11 cellular contexts compared by ENCODE assay signal in the genomic region with DNA sequence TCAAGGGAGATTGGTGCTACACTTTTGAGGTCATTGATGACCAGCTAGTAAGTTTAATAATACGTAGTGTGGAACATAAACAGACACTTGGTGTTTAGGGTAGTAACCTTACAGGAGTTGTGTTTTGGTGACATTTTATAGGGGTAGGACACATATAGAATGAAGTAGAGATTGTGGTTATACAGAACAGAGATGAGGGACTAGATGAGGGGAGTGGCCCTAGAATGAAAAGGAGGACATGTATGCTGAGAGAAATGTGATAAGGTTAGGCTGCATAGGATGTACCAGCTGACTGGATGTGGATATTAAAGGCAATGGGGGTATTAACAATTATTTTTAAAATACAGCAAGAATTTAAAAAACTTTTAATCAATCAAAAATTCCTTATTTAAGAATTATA. TPM values are rescaled to one million over a fixed set of nuclear protein-coding genes. Genes with fewer than 3 reads are reported as not detected.
DNase-seq lines count a peak whose midpoint lies in the region; ATAC-seq, FAIRE-seq and TF ChIP-seq lines count a peak whose summit lies in the region.
"Had no signal": no experiment of that assay in that cellular context is flagged by ENCODE, and none has a peak within 500 bp of the region (broad histone marks: within the 10 kb centered on the region; RNA-seq: fewer than 3 reads in every experiment).

No MANE protein-coding gene starts in this region.

- no peak for FAIRE-seq in K562 (lab: Jason Lieb, UNC)

- CTCF ChIA-PET in K562 (lab: Yijun Ruan, JAX; ENCODE audit: low intra/inter-chr PET ratio) = no interaction called here

- peak overlapping the region; percentile 28; the same call in 1 of the 2 replicates for H3K4me2 ChIP-seq in DND-41 (ENCODE audit: insufficient read depth, low read length)
- H3K4me2 ChIP-seq in K562 (ENCODE audit: insufficient read depth, low read length) = peak overlapping the region; percentile 28; the same call in 1 of the 2 replicates
- H3K4me2 ChIP-seq: neural progenitor cell had no signal

- no peak overlapping the region for H3K9ac ChIP-seq in DND-41 (ENCODE audit: low read depth, low read length)
- no peak overlapping the region for H3K9ac ChIP-seq in K562 (ENCODE audit: insufficient read depth in 1 of 2, low read depth in 2 of 2, low read length in 2 of 2)
- H3K9ac ChIP-seq: neural progenitor cell had no signal

- TF ChIP-seq CTCF in DND-41 (IDR thresholded peaks at IDR 0.05; ENCODE audit: borderline replicate concordance, extremely low read depth, low read length, poor library complexity, severe bottlenecking) (no peak), K562 (IDR thresholded peaks at IDR 0.05 in 2 of 3, conservative IDR thresholded peaks at IDR 0.05 in 1 of 3; ENCODE audit: insufficient read depth in 2 of 3, low read depth in 1 of 3, low read length in 3 of 3) (no peak), gastrocnemius medialis (IDR thresholded peaks at IDR 0.05 in 4 of 5, conservative IDR thresholded peaks at IDR 0.05 in 1 of 5) (no peak)

- peaks cover 9% of the 10 kb centered on the region for H3K9me1 ChIP-seq in K562 (ENCODE audit: control insufficient read depth, insufficient read depth, low read length)

- H3K27ac ChIP-seq in DND-41 (ENCODE audit: low read length) (no peak overlapping the region), K562 (ENCODE audit: extremely low read depth, low read depth, low read length) (no peak overlapping the region), gastrocnemius medialis (peak overlapping the region; percentile 96 to 99 (median 97))
- H3K27ac ChIP-seq: neural progenitor cell had no signal

- no peak overlapping the region for H2AFZ ChIP-seq in DND-41 (ENCODE audit: low read depth, low read length)
- no peak overlapping the region for H2AFZ ChIP-seq in K562 (ENCODE audit: low read depth, low read length)
- H2AFZ ChIP-seq: neural progenitor cell had no signal

- POLR2A ChIA-PET in K562 (lab: Yijun Ruan, JAX) = interaction anchor here (0.7 to 1.2 kb wide), 3 partner anchors 9 to 118 kb away, joined by 3 to 4 read pairs (median 3); no protein-coding TSS in a partner anchor

- no peak for TF ChIP-seq RAD21 in K562 (CRISPR knock-in tag; conservative IDR thresholded peaks at IDR 0.05 in 1 of 2, IDR thresholded peaks at IDR 0.05 in 1 of 2)

- ATAC-seq in DND-41 (ENCODE audit: insufficient read depth, low read depth) = peak; percentile 56
- ATAC-seq in K562 = peak; percentile 49
- ATAC-seq in gastrocnemius medialis = no peak
- ATAC-seq in activated CD4-positive, CD25-positive, alpha-beta regulatory T cell treated with anti-CD3 and anti-CD28 coated beads, Interleukin-2, amount 50 U/mL, for 24 hours = no peak
- ATAC-seq: Panc1 had no signal

- H3K27me3 ChIP-seq in DND-41 (ENCODE audit: insufficient read depth, low read length, poor library complexity) (no peaks in the 10 kb centered on the region), K562 (ENCODE audit: control insufficient read depth in 2 of 2, insufficient read depth in 2 of 2, low read length in 2 of 2) (no peaks in the 10 kb centered on the region), gastrocnemius medialis (no peaks in the 10 kb centered on the region)
- H3K27me3 ChIP-seq: neural progenitor cell had no signal

- TF ChIP-seq POLR2A in K562 (conservative IDR thresholded peaks at IDR 0.05) (no peak; the same call in 1 of the 2 replicates), gastrocnemius medialis (IDR thresholded peaks at IDR 0.05) (no peak)

- H3K4me1 ChIP-seq in DND-41 (ENCODE audit: insufficient read depth, low read length) (peaks cover 94% of the 10 kb centered on the region), K562 (replicated peaks in 1 of 2; ENCODE audit: control insufficient read depth in 2 of 2, insufficient read depth in 2 of 2, low read length in 2 of 2) (peaks cover 14 to 40% of the 10 kb centered on the region in 2 experiments), gastrocnemius medialis (peaks cover 83 to 96% of the 10 kb centered on the region in 2 donors)

- H3K4me3 ChIP-seq in DND-41 (ENCODE audit: low read depth in 1 of 2, low read length in 2 of 2) (no peak overlapping the region), K562 (no peak overlapping the region), gastrocnemius medialis (peak overlapping the region in 3 of 4 donors; percentile 2 to 33 (median 28))
- H3K4me3 ChIP-seq: neural progenitor cell had no signal

- DNase-seq in DND-41 = no peak
- DNase-seq in NAMALWA (ENCODE audit: low spot score) = peak; percentile 37
- peak in 1 of 4 experiments; percentile 47 for DNase-seq in K562 (ENCODE audit: extremely low read depth in 1 of 4, low spot score in 3 of 4)
- no peak for DNase-seq in gastrocnemius medialis
- no peak for DNase-seq in activated CD4-positive, CD25-positive, alpha-beta regulatory T cell (lab: John Stamatoyannopoulos, UW)
- no peak for DNase-seq in NCI-H2029 (lab: John Stamatoyannopoulos, UW)
- DNase-seq: activated CD4-positive, CD25-positive, alpha-beta regulatory T cell treated with anti-CD3 and anti-CD28 coated beads, Interleukin-2, amount 50 U/mL, for 72 hours; stimulated activated CD4-positive, alpha-beta T cell treated with anti-CD3 and anti-CD28 coated beads, Interleukin-15, amount 100 ng/mL, for 24 hours had no signal

- H3K79me2 ChIP-seq in DND-41 (ENCODE audit: insufficient read depth, low read length) (peaks cover 100% of the 10 kb centered on the region), K562 (ENCODE audit: control insufficient read depth, insufficient read depth, low read length) (peaks cover 100% of the 10 kb centered on the region)

- H4K20me1 ChIP-seq in DND-41 (ENCODE audit: insufficient read depth, low read length) (peaks cover 80% of the 10 kb centered on the region), K562 (replicated peaks; ENCODE audit: control insufficient read depth, insufficient read depth, low read length) (peaks cover 40% of the 10 kb centered on the region)

- in situ Hi-C loops in K562 (cut with MboI) = no loop called here
- in situ Hi-C loops in gastrocnemius medialis (cut with MboI; ENCODE audit: low sequenced_read_pairs in 4 of 4) = no loop called here

- 19% methylated on average over 1 of the region's 1 CpG for WGBS in K562 (ENCODE audit: insufficient coverage, low coverage, missing lambda C conversion rate)

- H3K9me3 ChIP-seq in DND-41 (ENCODE audit: insufficient read depth, low read length, severe bottlenecking) (no peaks in the 10 kb centered on the region), K562 (replicated peaks; ENCODE audit: control insufficient read depth, insufficient read depth, low read depth, low read length) (no peaks in the 10 kb centered on the region), gastrocnemius medialis (no peaks in the 10 kb centered on the region)

- H3K36me3 ChIP-seq in DND-41 (ENCODE audit: insufficient read depth, low read length) = peaks cover 10% of the 10 kb centered on the region
- peaks cover 25% of the 10 kb centered on the region for H3K36me3 ChIP-seq in K562 (ENCODE audit: control insufficient read depth, insufficient read depth, low read length)
- no peaks in the 10 kb centered on the region for H3K36me3 ChIP-seq in gastrocnemius medialis
- H3K36me3 ChIP-seq: neural progenitor cell had no signal

- no peak for TF ChIP-seq EP300 in K562 (IDR thresholded peaks at IDR 0.05; ENCODE audit: low read length)

- BruUV-seq in K562 (replicated peaks; lab: Mats Ljungman, UMichigan) = no TSS peak

- intact Hi-C loops in K562 (cut with micrococcal nuclease) = loop anchor here (10.0 kb wide), 2 partner anchors 888 to 1672 kb away; partner anchors contain the start of genes RAP2B and SELENOT
- intact Hi-C loops in gastrocnemius medialis (cut with DNase I; ENCODE audit: low total_unique reads) = no loop called here

TF ChIP-seq in K562, 482 proteins besides CTCF, POLR2A, EP300 and RAD21:
- TF ChIP-seq POLR2AphosphoS5 (IDR thresholded peaks at IDR 0.05; ENCODE audit: control insufficient read depth, insufficient read depth, low read depth, low read length) (peak; percentile 20; the same call in 1 of the 2 replicates), CHCHD3 (CRISPR knock-in tag; IDR thresholded peaks at IDR 0.05) (no peak)
TF ChIP-seq in K562: peak in this region for 1.

RNA-seq across cellular contexts. Expression of gene MBNL1, which starts 8.0 kb away (rescaled TPM):
- 337 and 524 TPM in 2 replicates for total RNA-seq in K562 (2011; cell fraction: chromatin; rRNA removed; ENCODE audit: low replicate concordance)
- 154 and 188 TPM in 2 replicates for total RNA-seq in K562 (2011; cell fraction: nucleolus; rRNA removed)
- 277 and 417 TPM in 2 replicates for total RNA-seq in K562 (2011; cell fraction: nucleoplasm; rRNA removed)
- total RNA-seq in K562 (2014; rRNA removed) (240 and 243 TPM in 2 replicates), K562 (2014; rRNA removed; fragmentation: Illumina TruSeq; extraction: Trizol) (220 and 241 TPM in 2 replicates), K562 (2015; rRNA removed; fragmentation: Illumina TruSeq; extraction: Trizol) (220 and 243 TPM in 2 replicates), K562 (2021) (217 and 231 TPM in 2 replicates), gastrocnemius medialis (100 to 1,000 TPM; 519 to 597 (median 557) TPM)
- polyA plus RNA-seq in K562 (2011; rRNA removed) (116 and 133 TPM in 2 replicates), K562 (2014; fragmentation: Illumina TruSeq; extraction: Trizol) (202 and 221 TPM in 2 replicates), K562 (2014; fragmentation: Nextera tagmentation; extraction: Ambion mirVana) (10 to 100 TPM; 70.3 to 87.3 TPM), K562 (2014; rRNA removed) (104 and 107 TPM in 2 replicates)
- polyA plus RNA-seq in K562 (2011; cell fraction: cytosol; rRNA removed) = 101 and 150 TPM in 2 replicates
- 108 and 135 TPM in 2 replicates for polyA plus RNA-seq in K562 (2011; cell fraction: nucleus; rRNA removed)
- polyA plus RNA-seq in K562 (2012) = 74.4 and 91.9 TPM in 2 replicates
- polyA minus RNA-seq in K562 (2011; rRNA and poly(A)+ RNA removed) = 431 and 448 TPM in 2 replicates
- polyA minus RNA-seq in K562 (2011; cell fraction: cytosol; rRNA and poly(A)+ RNA removed) = 216 and 268 TPM in 2 replicates
- polyA minus RNA-seq in K562 (2011; cell fraction: nucleus; rRNA and poly(A)+ RNA removed) = 326 and 485 TPM in 2 replicates

Comparison
In these comparisons a context has a peak if more than half of its experiments do, and no peak if none do; other contexts are left out.
1. ATAC-seq: peak in DND-41 (single experiment) and K562 (single experiment); none in gastrocnemius medialis (0 of 2) and activated CD4-positive, CD25-positive, alpha-beta regulatory T cell treated with anti-CD3 and anti-CD28 coated beads, Interleukin-2, amount 50 U/mL, for 24 hours (0 of 2).
2. H3K27ac ChIP-seq: peak in gastrocnemius medialis (4 of 4); none in DND-41 (single experiment) and K562 (single experiment).
3. H3K4me3 ChIP-seq: peak in gastrocnemius medialis (3 of 4); none in DND-41 (0 of 2) and K562 (single experiment).